16 cellular contexts compared by ENCODE assay signal in the genomic region with DNA sequence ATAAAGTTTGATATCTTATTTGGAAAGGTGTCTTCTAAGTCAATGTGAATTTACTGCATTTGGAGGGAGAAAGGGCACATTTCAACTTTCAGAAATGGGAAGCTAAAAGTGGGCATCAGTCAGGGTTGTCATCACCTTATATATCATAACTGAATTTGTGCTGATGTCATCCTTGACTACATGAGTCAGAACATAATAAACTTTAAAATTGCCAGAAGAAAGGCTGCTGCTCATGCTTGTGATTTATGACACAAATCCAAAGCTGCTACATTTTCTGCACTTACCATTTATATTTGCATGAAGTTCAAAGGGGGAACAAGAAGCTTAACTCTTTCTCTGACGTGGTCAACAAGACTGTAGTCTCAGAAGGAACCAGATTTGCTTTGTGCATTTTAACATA.
"Had no signal": no experiment of that assay in that cellular context is flagged by ENCODE, and none has a peak within 500 bp of the region (broad histone marks: within the 10 kb centered on the region; RNA-seq: fewer than 3 reads in every experiment).

No MANE protein-coding gene starts in this region.

- FAIRE-seq: small intestine had no signal

- H3K36me3 Mint-ChIP-seq: brain; natural killer cell treated with Interleukin-12 subunit alpha and Interleukin-12 subunit beta and Interleukin-15 and Interleukin-18, amount 100 ng/mL, for 72 hours had no signal

- H3K9me3 Mint-ChIP-seq: natural killer cell treated with Interleukin-12 subunit alpha and Interleukin-12 subunit beta and Interleukin-15 and Interleukin-18, amount 100 ng/mL, for 72 hours had no signal

- H3K27ac Mint-ChIP-seq: activated CD4-positive, alpha-beta T cell treated with anti-CD3 and anti-CD28 coated beads, Interleukin-2, amount 10 ng/mL, durations not matched to agents 24 days and 14 days; activated naive CD8-positive, alpha-beta T cell; brain; natural killer cell treated with Interleukin-12 subunit alpha and Interleukin-12 subunit beta and Interleukin-15 and Interleukin-18, amount 100 ng/mL, for 72 hours had no signal

- H3K27me3 Mint-ChIP-seq: activated naive CD8-positive, alpha-beta T cell had no signal

- ATAC-seq: gastroesophageal sphincter; left ventricle myocardium superior; natural killer cell treated with Interleukin-12 subunit alpha and Interleukin-12 subunit beta and Interleukin-15 and Interleukin-18, amount 100 ng/mL, for 72 hours had no signal

- H3K4me3 Mint-ChIP-seq: activated CD4-positive, alpha-beta T cell treated with anti-CD3 and anti-CD28 coated beads, Interleukin-2, amount 10 ng/mL, durations not matched to agents 24 days and 14 days; activated naive CD8-positive, alpha-beta T cell; brain; natural killer cell treated with Interleukin-12 subunit alpha and Interleukin-12 subunit beta and Interleukin-15 and Interleukin-18, amount 100 ng/mL, for 72 hours had no signal

- H3K4me1 Mint-ChIP-seq: activated CD4-positive, alpha-beta T cell treated with anti-CD3 and anti-CD28 coated beads, Interleukin-2, amount 10 ng/mL, durations not matched to agents 24 days and 14 days; brain had no signal

- DNase-seq: activated CD4-positive, alpha-beta T cell treated with anti-CD3 and anti-CD28 coated beads, Interleukin-2, amount 10 ng/mL, durations not matched to agents 24 days and 14 days; activated effector memory CD4-positive, alpha-beta T cell treated with Interleukin-2 at 50 U/mL for 16 hours; activated T-cell treated with anti-CD3 and anti-CD28 coated beads for 4 hours; amygdala; effector memory CD4-positive, alpha-beta T cell; hippocampal formation; left ventricle myocardium superior; mesenchymal stem cell; nucleus accumbens; small intestine; substantia nigra; trophoblast cell had no signal
